Comparison of ENCODE assay signal across 1 cellular context in genomic region chr9:4020747-4021296, GRCh38.
TF ChIP-seq lines count a peak whose summit lies in the region.

No MANE protein-coding gene starts in this region.

TF ChIP-seq in SK-N-SH, 30 proteins besides CTCF, POLR2A, EP300 and RAD21 (continued from another document):
- TF ChIP-seq, protein P1, sequence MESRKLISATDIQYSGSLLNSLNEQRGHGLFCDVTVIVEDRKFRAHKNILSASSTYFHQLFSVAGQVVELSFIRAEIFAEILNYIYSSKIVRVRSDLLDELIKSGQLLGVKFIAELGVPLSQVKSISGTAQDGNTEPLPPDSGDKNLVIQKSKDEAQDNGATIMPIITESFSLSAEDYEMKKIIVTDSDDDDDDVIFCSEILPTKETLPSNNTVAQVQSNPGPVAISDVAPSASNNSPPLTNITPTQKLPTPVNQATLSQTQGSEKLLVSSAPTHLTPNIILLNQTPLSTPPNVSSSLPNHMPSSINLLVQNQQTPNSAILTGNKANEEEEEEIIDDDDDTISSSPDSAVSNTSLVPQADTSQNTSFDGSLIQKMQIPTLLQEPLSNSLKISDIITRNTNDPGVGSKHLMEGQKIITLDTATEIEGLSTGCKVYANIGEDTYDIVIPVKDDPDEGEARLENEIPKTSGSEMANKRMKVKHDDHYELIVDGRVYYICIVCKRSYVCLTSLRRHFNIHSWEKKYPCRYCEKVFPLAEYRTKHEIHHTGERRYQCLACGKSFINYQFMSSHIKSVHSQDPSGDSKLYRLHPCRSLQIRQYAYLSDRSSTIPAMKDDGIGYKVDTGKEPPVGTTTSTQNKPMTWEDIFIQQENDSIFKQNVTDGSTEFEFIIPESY (IDR thresholded peaks at IDR 0.05; ENCODE audit: borderline replicate concordance, low read depth), result no peak
- TF ChIP-seq NRF1 (IDR thresholded peaks at IDR 0.05; ENCODE audit: low read depth, low read length), result no peak
- no peak for TF ChIP-seq USF2 (IDR thresholded peaks at IDR 0.05; ENCODE audit: borderline replicate concordance, low read depth, low read length)
